11 cellular contexts compared by ENCODE assay signal in genomic region chr9:131630206-131630831, GRCh38.
A peak's percentile ranks its signal among the peaks of the same experiment; 100 is the strongest.
DNase-seq lines count a peak whose midpoint lies in the region; ATAC-seq, FAIRE-seq and TF ChIP-seq lines count a peak whose summit lies in the region.
"Had no signal": no experiment of that assay in that cellular context is flagged by ENCODE, and none has a peak within 500 bp of the region (broad histone marks: within the 10 kb centered on the region; RNA-seq: fewer than 3 reads in every experiment).

No MANE protein-coding gene starts in this region.

- no peaks in the 10 kb centered on the region for H3K27me3 Mint-ChIP-seq in activated CD4-positive, alpha-beta T cell treated with anti-CD3 and anti-CD28 coated beads, Interleukin-2, amount 10 ng/mL, durations not matched to agents 24 days and 14 days
- no peaks in the 10 kb centered on the region for H3K27me3 Mint-ChIP-seq in stimulated activated memory B cell treated with anti-CD40 and anti-IgM and Interleukin-4, amounts not matched to agents 10 μg/mL and 1 μg/mL and 100 μg/mL, for 72 hours

- no peaks in the 10 kb centered on the region for H3K9me3 ChIP-seq in adrenal gland (replicated peaks in 1 of 3)
- H3K9me3 ChIP-seq: SJCRH30 had no signal

- no peak overlapping the region for H3K4me3 ChIP-seq in adrenal gland
- H3K4me3 ChIP-seq: SJCRH30 had no signal

- DNase-seq in activated CD4-positive, alpha-beta T cell treated with anti-CD3 and anti-CD28 coated beads, Interleukin-2, amount 10 ng/mL, durations not matched to agents 24 days and 14 days, result peak; percentile 64
- DNase-seq in activated CD4-positive, alpha-beta T cell treated with anti-CD3 and anti-CD28 coated beads, Interleukin-2, amount 50 U/mL, for 4 hours, result no peak
- no peak for DNase-seq in adrenal gland
- DNase-seq in GDM1 (lab: John Stamatoyannopoulos, UW), result no peak
- no peak for DNase-seq in frontal cortex (ENCODE audit: low spot score in 2 of 2)
- DNase-seq: aorta, IMR-90 had no signal

- no peak overlapping the region for H3K4me3 Mint-ChIP-seq in activated CD4-positive, alpha-beta T cell treated with anti-CD3 and anti-CD28 coated beads, Interleukin-2, amount 10 ng/mL, durations not matched to agents 24 days and 14 days
- peak overlapping the region; percentile 80 for H3K4me3 Mint-ChIP-seq in stimulated activated memory B cell treated with anti-CD40 and anti-IgM and Interleukin-4, amounts not matched to agents 10 μg/mL and 1 μg/mL and 100 μg/mL, for 72 hours

- H3K27ac ChIP-seq in adrenal gland, result peak overlapping the region; percentile 18 to 95 (median 84)

- no peak for FAIRE-seq in frontal cortex (lab: Jason Lieb, UNC)

- TF ChIP-seq POLR2A in adrenal gland (IDR thresholded peaks at IDR 0.05), result no peak

- no peaks in the 10 kb centered on the region for H3K27me3 ChIP-seq in adrenal gland
- H3K27me3 ChIP-seq: SJCRH30 had no signal

- peaks cover 57% of the 10 kb centered on the region for H3K4me1 Mint-ChIP-seq in activated CD4-positive, alpha-beta T cell treated with anti-CD3 and anti-CD28 coated beads, Interleukin-2, amount 10 ng/mL, durations not matched to agents 24 days and 14 days
- peaks cover 73% of the 10 kb centered on the region for H3K4me1 Mint-ChIP-seq in stimulated activated memory B cell treated with anti-CD40 and anti-IgM and Interleukin-4, amounts not matched to agents 10 μg/mL and 1 μg/mL and 100 μg/mL, for 72 hours

- WGBS in adrenal gland, 4 donors, result 70 to 84% (median 77%) methylated on average over 7 to 15 of the region's 15 CpGs

- H3K4me1 ChIP-seq in adrenal gland (replicated peaks in 1 of 2), result peaks cover 16 to 30% of the 10 kb centered on the region in 2 donors

- peaks cover 0 to 10% of the 10 kb centered on the region in 2 donors for H3K36me3 ChIP-seq in adrenal gland (replicated peaks in 1 of 2)
- H3K36me3 ChIP-seq: SJCRH30 had no signal

- peak; percentile 47 for ATAC-seq in HG02678 (IDR thresholded peaks at IDR 0.05; ENCODE audit: unreplicated experiment)
- peak; percentile 78 for ATAC-seq in stimulated activated memory B cell treated with anti-CD40 and anti-IgM and Interleukin-4, amounts not matched to agents 10 μg/mL and 1 μg/mL and 100 μg/mL, for 72 hours
- no peak for ATAC-seq in HG03520 (IDR thresholded peaks at IDR 0.05; ENCODE audit: unreplicated experiment)

- H3K9me3 Mint-ChIP-seq in activated CD4-positive, alpha-beta T cell treated with anti-CD3 and anti-CD28 coated beads, Interleukin-2, amount 10 ng/mL, durations not matched to agents 24 days and 14 days, result no peaks in the 10 kb centered on the region
- H3K9me3 Mint-ChIP-seq in stimulated activated memory B cell treated with anti-CD40 and anti-IgM and Interleukin-4, amounts not matched to agents 10 μg/mL and 1 μg/mL and 100 μg/mL, for 72 hours, result no peaks in the 10 kb centered on the region

- peaks cover 60% of the 10 kb centered on the region for H3K36me3 Mint-ChIP-seq in activated CD4-positive, alpha-beta T cell treated with anti-CD3 and anti-CD28 coated beads, Interleukin-2, amount 10 ng/mL, durations not matched to agents 24 days and 14 days (ENCODE audit: low read depth)
- peaks cover 86% of the 10 kb centered on the region for H3K36me3 Mint-ChIP-seq in stimulated activated memory B cell treated with anti-CD40 and anti-IgM and Interleukin-4, amounts not matched to agents 10 μg/mL and 1 μg/mL and 100 μg/mL, for 72 hours

- peak overlapping the region; percentile 85 for H3K27ac Mint-ChIP-seq in activated CD4-positive, alpha-beta T cell treated with anti-CD3 and anti-CD28 coated beads, Interleukin-2, amount 10 ng/mL, durations not matched to agents 24 days and 14 days
- H3K27ac Mint-ChIP-seq in stimulated activated memory B cell treated with anti-CD40 and anti-IgM and Interleukin-4, amounts not matched to agents 10 μg/mL and 1 μg/mL and 100 μg/mL, for 72 hours, result peak overlapping the region; percentile 99

- no peak for TF ChIP-seq CTCF in adrenal gland (IDR thresholded peaks at IDR 0.05)

- intact Hi-C loops in activated CD4-positive, alpha-beta T cell treated with anti-CD3 and anti-CD28 coated beads, Interleukin-2, amount 10 ng/mL, durations not matched to agents 24 days and 14 days (cut with micrococcal nuclease), result no loop called here
- intact Hi-C loops in adrenal gland (cut with DNase I), result no loop called here
